ENCODE assay signal across 22 cellular contexts in the genomic region with DNA sequence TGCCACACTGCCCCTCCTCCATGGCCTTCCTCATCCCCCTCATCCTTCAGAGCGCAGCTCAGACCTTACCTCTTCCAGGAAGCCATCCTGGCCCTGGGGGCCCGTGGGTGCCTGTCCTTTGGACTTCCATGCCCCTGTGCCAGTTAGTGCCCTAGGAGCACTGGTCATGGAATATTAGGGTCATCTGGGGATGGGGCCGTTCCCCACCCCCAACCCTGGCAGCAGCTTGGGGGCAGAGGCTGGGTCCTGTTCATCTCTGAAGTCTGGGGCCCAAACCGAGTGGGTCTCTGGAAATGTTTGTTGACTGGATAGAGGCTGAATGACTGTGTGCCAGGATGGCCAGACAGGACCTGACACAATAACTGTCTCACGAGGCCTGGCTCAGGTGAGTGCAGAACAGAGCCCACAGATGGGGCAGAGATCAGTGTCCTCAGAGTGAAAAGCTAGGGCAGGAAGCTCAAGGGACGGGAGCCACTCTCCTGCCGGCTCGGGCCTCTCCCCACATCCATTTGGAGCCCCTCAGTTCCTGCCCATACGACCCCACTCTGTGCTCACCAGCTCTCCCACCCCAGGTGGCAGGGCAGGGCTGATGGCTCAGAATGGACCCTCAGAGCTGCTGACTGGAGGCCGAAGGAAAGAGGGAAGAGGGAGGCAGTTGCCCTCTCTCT.
DNase-seq lines count a peak whose midpoint lies in the region; ATAC-seq, FAIRE-seq and TF ChIP-seq lines count a peak whose summit lies in the region.
"Had no signal": no experiment of that assay in that cellular context is flagged by ENCODE, and none has a peak within 500 bp of the region (broad histone marks: within the 10 kb centered on the region; RNA-seq: fewer than 3 reads in every experiment).

No MANE protein-coding gene starts in this region.

- no peaks in the 10 kb centered on the region for H3K4me1 Mint-ChIP-seq in stimulated activated naive CD8-positive, alpha-beta T cell treated with anti-CD3 and anti-CD28 coated beads, Interleukin-15, amount 100 ng/mL, for 72 hours
- H3K4me1 Mint-ChIP-seq: activated CD4-positive, alpha-beta T cell treated with anti-CD3 and anti-CD28 coated beads, Interleukin-2, amount 10 ng/mL, durations not matched to agents 24 days and 14 days; GM23338; natural killer cell had no signal

- H3K9me3 ChIP-seq in MM.1S (replicated peaks; ENCODE audit: insufficient read depth, low read length) (no peaks in the 10 kb centered on the region), HepG2 (ENCODE audit: low read length) (no peaks in the 10 kb centered on the region)
- H3K9me3 ChIP-seq: esophagus muscularis mucosa, gastroesophageal sphincter had no signal

- no peaks in the 10 kb centered on the region for H3K9me3 Mint-ChIP-seq in stimulated activated naive CD8-positive, alpha-beta T cell treated with anti-CD3 and anti-CD28 coated beads, Interleukin-15, amount 100 ng/mL, for 72 hours
- H3K9me3 Mint-ChIP-seq: activated CD4-positive, alpha-beta T cell treated with anti-CD3 and anti-CD28 coated beads, Interleukin-2, amount 10 ng/mL, durations not matched to agents 24 days and 14 days; GM23338; natural killer cell had no signal

- 4% methylated on average over 5 of the region's 10 CpGs for WGBS in HepG2 (ENCODE audit: low lambda C conversion rate)

- peak; percentile 9 for ATAC-seq in stimulated activated naive CD8-positive, alpha-beta T cell treated with anti-CD3 and anti-CD28 coated beads, Interleukin-15, Interleukin-2, amounts not matched to agents 100 U/mL and 50 U/mL, for 24 hours
- no peak for ATAC-seq in stimulated activated naive CD8-positive, alpha-beta T cell treated with anti-CD3 and anti-CD28 coated beads, Interleukin-15, amount 100 ng/mL, for 72 hours
- ATAC-seq in HepG2 (peak; percentile 40; the same call in 1 of the 3 replicates), HG03354 (IDR thresholded peaks at IDR 0.05; ENCODE audit: poor library complexity, severe bottlenecking, unreplicated experiment) (no peak), HG03139 (IDR thresholded peaks at IDR 0.05; ENCODE audit: unreplicated experiment) (no peak), GM18517 (IDR thresholded peaks at IDR 0.05; ENCODE audit: unreplicated experiment) (no peak)
- ATAC-seq: gastroesophageal sphincter, GM23338, natural killer cell had no signal

- H3K9ac ChIP-seq in MM.1S (ENCODE audit: low read length): peak overlapping the region; percentile 67
- H3K9ac ChIP-seq in HepG2 (ENCODE audit: insufficient read depth, low read depth, low read length): no peak overlapping the region

- FAIRE-seq in HepG2 (lab: Jason Lieb, UNC): no peak

- peak overlapping the region; percentile 100 for H3K27ac ChIP-seq in MM.1S (ENCODE audit: low read length)
- H3K27ac ChIP-seq in HepG2 (ENCODE audit: extremely low read length, insufficient read depth, low read length): no peak overlapping the region
- H3K27ac ChIP-seq: esophagus muscularis mucosa, gastroesophageal sphincter had no signal

- H3K4me2 ChIP-seq in MM.1S (ENCODE audit: low read depth, low read length): peak overlapping the region; percentile 66
- H3K4me2 ChIP-seq in HepG2 (ENCODE audit: low read depth, low read length): no peak overlapping the region
- H3K4me2 ChIP-seq: GM23338 had no signal

- TF ChIP-seq RAD21 in HepG2 (CRISPR knock-in tag; IDR thresholded peaks at IDR 0.05): no peak

- H3K4me3 ChIP-seq in MM.1S (ENCODE audit: low read length) (no peak overlapping the region), HepG2 (replicated peaks in 1 of 3; ENCODE audit: insufficient read depth in 1 of 3, low read depth in 2 of 3, low read length in 3 of 3) (no peak overlapping the region)
- H3K4me3 ChIP-seq: esophagus muscularis mucosa, gastroesophageal sphincter, GM23338 had no signal

- H4K20me1 ChIP-seq in MM.1S (ENCODE audit: insufficient read depth, low read length) (no peaks in the 10 kb centered on the region), HepG2 (ENCODE audit: insufficient read depth, low read length) (peaks cover 4% of the 10 kb centered on the region; the same call in 1 of the 2 replicates)

- in situ Hi-C loops in HepG2 (cut with HindIII; ENCODE audit: extremely low pct_ligation_motif_present, low pct_unique_long_range_greater_than_20kb): no loop called here

- H3K36me3 ChIP-seq in MM.1S (replicated peaks; ENCODE audit: insufficient read depth, low read length) (no peaks in the 10 kb centered on the region), HepG2 (replicated peaks in 1 of 2; ENCODE audit: control insufficient read depth in 1 of 2, insufficient read depth in 2 of 2, low read length in 2 of 2) (no peaks in the 10 kb centered on the region)
- H3K36me3 ChIP-seq: esophagus muscularis mucosa, gastroesophageal sphincter had no signal

- BruUV-seq in HepG2 (replicated peaks; lab: Mats Ljungman, UMichigan): no TSS peak

- H3K27me3 Mint-ChIP-seq in stimulated activated naive CD8-positive, alpha-beta T cell treated with anti-CD3 and anti-CD28 coated beads, Interleukin-15, amount 100 ng/mL, for 72 hours: no peaks in the 10 kb centered on the region

- POLR2A ChIA-PET in HepG2 (lab: Yijun Ruan, JAX): no interaction called here

- intact Hi-C loops in HepG2 (cut with micrococcal nuclease; ENCODE audit: unreplicated experiment): no loop called here

- CTCF ChIA-PET in HepG2 (lab: Yijun Ruan, JAX; ENCODE audit: low intra/inter-chr PET ratio, low total read pairs): no interaction called here

- H3K9me2 ChIP-seq in MM.1S (replicated peaks; ENCODE audit: insufficient read depth, low read length): no peaks in the 10 kb centered on the region

- TF ChIP-seq EP300 in HepG2 (IDR thresholded peaks at IDR 0.05; ENCODE audit: low read depth in 2 of 2, low read length in 2 of 2) (no peak), HepG2 (CRISPR knock-in tag; IDR thresholded peaks at IDR 0.05; ENCODE audit: borderline replicate concordance) (no peak)

- H2AFZ ChIP-seq in MM.1S (ENCODE audit: low read length) (peak overlapping the region; percentile 12), HepG2 (ENCODE audit: low read length) (no peak overlapping the region)
- H2AFZ ChIP-seq: GM23338 had no signal

- no peak overlapping the region for H3K4me3 Mint-ChIP-seq in stimulated activated naive CD8-positive, alpha-beta T cell treated with anti-CD3 and anti-CD28 coated beads, Interleukin-15, amount 100 ng/mL, for 72 hours
- H3K4me3 Mint-ChIP-seq: activated CD4-positive, alpha-beta T cell treated with anti-CD3 and anti-CD28 coated beads, Interleukin-2, amount 10 ng/mL, durations not matched to agents 24 days and 14 days; GM23338; natural killer cell had no signal

- H3K4me1 ChIP-seq in MM.1S (ENCODE audit: low read length): peaks cover 44% of the 10 kb centered on the region
- H3K4me1 ChIP-seq in HepG2 (ENCODE audit: insufficient read depth, low read length): no peaks in the 10 kb centered on the region

- TF ChIP-seq POLR2A in HepG2 (IDR thresholded peaks at IDR 0.05; ENCODE audit: insufficient read depth in 1 of 2, low read depth in 2 of 2, low read length in 2 of 2): no peak

- no peaks in the 10 kb centered on the region for H3K79me2 ChIP-seq in MM.1S (ENCODE audit: low read length)
- no peaks in the 10 kb centered on the region for H3K79me2 ChIP-seq in HepG2 (ENCODE audit: insufficient read depth, low read length)

- no peak overlapping the region for H3K27ac Mint-ChIP-seq in stimulated activated naive CD8-positive, alpha-beta T cell treated with anti-CD3 and anti-CD28 coated beads, Interleukin-15, amount 100 ng/mL, for 72 hours
- H3K27ac Mint-ChIP-seq: activated CD4-positive, alpha-beta T cell treated with anti-CD3 and anti-CD28 coated beads, Interleukin-2, amount 10 ng/mL, durations not matched to agents 24 days and 14 days; GM23338; natural killer cell had no signal

- peaks cover 25% of the 10 kb centered on the region for H3F3A ChIP-seq in MM.1S (ENCODE audit: insufficient read depth, low read length)

- no peak for DNase-seq in stimulated activated naive CD8-positive, alpha-beta T cell treated with anti-CD3 and anti-CD28 coated beads, Interleukin-15, Interleukin-2, amounts not matched to agents 100 U/mL and 50 U/mL, for 24 hours
- DNase-seq in stimulated activated naive CD8-positive, alpha-beta T cell treated with anti-CD3 and anti-CD28 coated beads, Interleukin-15, amount 100 ng/mL, for 72 hours: no peak
- DNase-seq in MM.1S: no peak
- no peak for DNase-seq in HepG2 (ENCODE audit: low spot score)
- no peak for DNase-seq in AML-193 (lab: John Stamatoyannopoulos, UW)
- DNase-seq: activated CD4-positive, alpha-beta T cell treated with anti-CD3 and anti-CD28 coated beads, Interleukin-2, amount 10 ng/mL, durations not matched to agents 24 days and 14 days; activated CD8-positive, alpha-beta memory T cell treated with anti-CD3 and anti-CD28 coated beads, Interleukin-2, amount 50 U/mL, for 48 hours; activated gamma-delta T cell treated with Interleukin-2 at 50 U/mL for 16 hours; aorta; cerebellar nuclear complex; effector memory CD4-positive, alpha-beta T cell; mesendoderm; natural killer cell; NCI-H2029 treated with DMSO at 0.1 percent for 48 hours; NCI-H510A; SHP77 had no signal

- no peaks in the 10 kb centered on the region for H3K27me3 ChIP-seq in MM.1S (replicated peaks; ENCODE audit: insufficient read depth, low read length)
- H3K27me3 ChIP-seq in HepG2 (ENCODE audit: control insufficient read depth in 1 of 2, insufficient read depth in 2 of 2, low read length in 2 of 2): peaks cover 4 to 59% of the 10 kb centered on the region in 2 experiments

- no peak for TF ChIP-seq CTCF in MM.1S (IDR thresholded peaks at IDR 0.05; ENCODE audit: low read length)
- no peak for TF ChIP-seq CTCF in HepG2 (CRISPR knock-in tag; IDR thresholded peaks at IDR 0.05)

TF ChIP-seq in HepG2, 621 proteins besides CTCF, POLR2A, EP300 and RAD21 (continues in another document):
- TF ChIP-seq IKZF4 (CRISPR knock-in tag; IDR thresholded peaks at IDR 0.05; ENCODE audit: borderline replicate concordance, low read depth, not compliant biosample characterization) (no peak), SP1 (IDR thresholded peaks at IDR 0.05) (no peak), SP1 (CRISPR knock-in tag; IDR thresholded peaks at IDR 0.05) (no peak), ZBTB7B (CRISPR knock-in tag; IDR thresholded peaks at IDR 0.05) (no peak), ZNF546 (CRISPR knock-in tag; conservative IDR thresholded peaks at IDR 0.05) (no peak), SMYD3 (CRISPR knock-in tag; IDR thresholded peaks at IDR 0.05) (no peak), ZBTB44 (CRISPR knock-in tag; IDR thresholded peaks at IDR 0.05) (no peak), ZNF672 (CRISPR knock-in tag; IDR thresholded peaks at IDR 0.05) (no peak)

Comparison
In these comparisons a context has a peak if more than half of its experiments do, and no peak if none do; other contexts are left out.
1. ATAC-seq: peak in stimulated activated naive CD8-positive, alpha-beta T cell treated with anti-CD3 and anti-CD28 coated beads, Interleukin-15, Interleukin-2, amounts not matched to agents 100 U/mL and 50 U/mL, for 24 hours (single experiment) and HepG2 (single experiment); none in stimulated activated naive CD8-positive, alpha-beta T cell treated with anti-CD3 and anti-CD28 coated beads, Interleukin-15, amount 100 ng/mL, for 72 hours (single experiment), HG03354 (single experiment), HG03139 (single experiment) and GM18517 (single experiment).